Comparison of ENCODE assay signal across 2 cellular contexts in the genomic region with DNA sequence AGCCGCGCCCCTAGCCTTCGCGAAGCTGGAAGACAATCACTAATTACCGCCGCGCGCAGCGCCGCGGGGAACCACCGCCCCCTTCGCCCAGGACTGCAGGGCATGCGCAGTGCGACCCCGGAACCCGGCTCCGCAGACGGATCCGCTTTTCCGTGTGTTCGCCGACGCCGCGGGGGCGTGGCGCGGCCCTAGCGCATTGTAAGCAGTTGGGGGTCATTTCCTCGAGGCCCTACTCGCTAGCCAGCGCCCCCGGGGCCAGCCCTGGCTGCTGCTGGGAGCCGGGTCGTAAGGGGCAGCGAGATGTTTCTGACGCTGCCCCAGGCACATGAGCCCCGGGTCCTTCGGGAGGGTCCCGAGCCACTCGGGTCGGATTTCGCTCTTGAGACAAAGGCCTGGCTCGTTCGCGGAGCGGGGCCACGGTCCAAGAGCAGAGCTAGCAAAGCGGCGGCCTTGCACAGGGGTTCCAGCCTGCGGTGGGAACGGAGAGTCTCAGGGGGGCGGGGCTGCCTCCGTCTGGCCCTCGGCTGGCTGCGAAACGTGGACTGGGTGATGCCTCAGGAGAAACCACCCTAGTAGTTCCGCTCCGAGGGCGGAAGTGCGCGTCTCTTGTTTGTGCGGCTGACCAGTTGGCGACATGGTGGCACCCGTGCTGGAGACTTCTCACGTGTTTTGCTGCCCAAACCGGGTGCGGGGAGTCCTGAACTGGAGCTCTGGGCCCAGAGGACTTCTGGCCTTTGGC.
TF ChIP-seq lines count a peak whose summit lies in the region.

A gene with protein sequence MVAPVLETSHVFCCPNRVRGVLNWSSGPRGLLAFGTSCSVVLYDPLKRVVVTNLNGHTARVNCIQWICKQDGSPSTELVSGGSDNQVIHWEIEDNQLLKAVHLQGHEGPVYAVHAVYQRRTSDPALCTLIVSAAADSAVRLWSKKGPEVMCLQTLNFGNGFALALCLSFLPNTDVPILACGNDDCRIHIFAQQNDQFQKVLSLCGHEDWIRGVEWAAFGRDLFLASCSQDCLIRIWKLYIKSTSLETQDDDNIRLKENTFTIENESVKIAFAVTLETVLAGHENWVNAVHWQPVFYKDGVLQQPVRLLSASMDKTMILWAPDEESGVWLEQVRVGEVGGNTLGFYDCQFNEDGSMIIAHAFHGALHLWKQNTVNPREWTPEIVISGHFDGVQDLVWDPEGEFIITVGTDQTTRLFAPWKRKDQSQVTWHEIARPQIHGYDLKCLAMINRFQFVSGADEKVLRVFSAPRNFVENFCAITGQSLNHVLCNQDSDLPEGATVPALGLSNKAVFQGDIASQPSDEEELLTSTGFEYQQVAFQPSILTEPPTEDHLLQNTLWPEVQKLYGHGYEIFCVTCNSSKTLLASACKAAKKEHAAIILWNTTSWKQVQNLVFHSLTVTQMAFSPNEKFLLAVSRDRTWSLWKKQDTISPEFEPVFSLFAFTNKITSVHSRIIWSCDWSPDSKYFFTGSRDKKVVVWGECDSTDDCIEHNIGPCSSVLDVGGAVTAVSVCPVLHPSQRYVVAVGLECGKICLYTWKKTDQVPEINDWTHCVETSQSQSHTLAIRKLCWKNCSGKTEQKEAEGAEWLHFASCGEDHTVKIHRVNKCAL (plus strand): TSS at position 600 of the 739 bp plus-strand sequence. CDS start 35 bp downstream, at position 635.
A gene with protein sequence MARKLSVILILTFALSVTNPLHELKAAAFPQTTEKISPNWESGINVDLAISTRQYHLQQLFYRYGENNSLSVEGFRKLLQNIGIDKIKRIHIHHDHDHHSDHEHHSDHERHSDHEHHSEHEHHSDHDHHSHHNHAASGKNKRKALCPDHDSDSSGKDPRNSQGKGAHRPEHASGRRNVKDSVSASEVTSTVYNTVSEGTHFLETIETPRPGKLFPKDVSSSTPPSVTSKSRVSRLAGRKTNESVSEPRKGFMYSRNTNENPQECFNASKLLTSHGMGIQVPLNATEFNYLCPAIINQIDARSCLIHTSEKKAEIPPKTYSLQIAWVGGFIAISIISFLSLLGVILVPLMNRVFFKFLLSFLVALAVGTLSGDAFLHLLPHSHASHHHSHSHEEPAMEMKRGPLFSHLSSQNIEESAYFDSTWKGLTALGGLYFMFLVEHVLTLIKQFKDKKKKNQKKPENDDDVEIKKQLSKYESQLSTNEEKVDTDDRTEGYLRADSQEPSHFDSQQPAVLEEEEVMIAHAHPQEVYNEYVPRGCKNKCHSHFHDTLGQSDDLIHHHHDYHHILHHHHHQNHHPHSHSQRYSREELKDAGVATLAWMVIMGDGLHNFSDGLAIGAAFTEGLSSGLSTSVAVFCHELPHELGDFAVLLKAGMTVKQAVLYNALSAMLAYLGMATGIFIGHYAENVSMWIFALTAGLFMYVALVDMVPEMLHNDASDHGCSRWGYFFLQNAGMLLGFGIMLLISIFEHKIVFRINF (minus strand): TSS at position 41 of the 739 bp plus-strand sequence. CDS start 2,333 bp downstream, outside the sequence.

TF ChIP-seq in HEK293, 187 proteins besides CTCF, POLR2A, EP300 and RAD21 (continued from another document and continues in another):
- TF ChIP-seq, protein P1, sequence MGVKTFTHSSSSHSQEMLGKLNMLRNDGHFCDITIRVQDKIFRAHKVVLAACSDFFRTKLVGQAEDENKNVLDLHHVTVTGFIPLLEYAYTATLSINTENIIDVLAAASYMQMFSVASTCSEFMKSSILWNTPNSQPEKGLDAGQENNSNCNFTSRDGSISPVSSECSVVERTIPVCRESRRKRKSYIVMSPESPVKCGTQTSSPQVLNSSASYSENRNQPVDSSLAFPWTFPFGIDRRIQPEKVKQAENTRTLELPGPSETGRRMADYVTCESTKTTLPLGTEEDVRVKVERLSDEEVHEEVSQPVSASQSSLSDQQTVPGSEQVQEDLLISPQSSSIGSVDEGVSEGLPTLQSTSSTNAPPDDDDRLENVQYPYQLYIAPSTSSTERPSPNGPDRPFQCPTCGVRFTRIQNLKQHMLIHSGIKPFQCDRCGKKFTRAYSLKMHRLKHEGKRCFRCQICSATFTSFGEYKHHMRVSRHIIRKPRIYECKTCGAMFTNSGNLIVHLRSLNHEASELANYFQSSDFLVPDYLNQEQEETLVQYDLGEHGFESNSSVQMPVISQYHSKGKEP (tag by site-specific recombination; IDR thresholded peaks at IDR 0.05): no peak
- TF ChIP-seq ZNF354C (tag by site-specific recombination; IDR thresholded peaks at IDR 0.05; ENCODE audit: borderline replicate concordance, low read depth) (no peak), ZNF239 (tag by site-specific recombination; IDR thresholded peaks at IDR 0.05) (0 out of 2 replicates have a peak, but pooled peaks have one; percentile 13), ZEB2 (tag by site-specific recombination; IDR thresholded peaks at IDR 0.05) (peak; percentile 71; the same call in 1 of the 2 replicates), ZNF335 (tag by site-specific recombination; conservative IDR thresholded peaks at IDR 0.05) (peak; percentile 95), IKZF3 (tag by site-specific recombination; IDR thresholded peaks at IDR 0.05) (no peak), ZNF623 (tag by site-specific recombination; IDR thresholded peaks at IDR 0.05) (no peak), RBAK (tag by site-specific recombination; IDR thresholded peaks at IDR 0.05) (no peak), TCF7L2 (IDR thresholded peaks at IDR 0.05; ENCODE audit: borderline replicate concordance, low read depth, low read length) (no peak), ZNF404 (tag by site-specific recombination; IDR thresholded peaks at IDR 0.05) (no peak), HOXC10 (CRISPR knock-in tag; IDR thresholded peaks at IDR 0.05) (no peak; the same call in 1 of the 2 replicates), ZNF112 (tag by site-specific recombination; IDR thresholded peaks at IDR 0.05) (no peak), YY2 (tag by site-specific recombination; IDR thresholded peaks at IDR 0.05) (peak; percentile 81), ZNF2 (tag by site-specific recombination; IDR thresholded peaks at IDR 0.05) (peak; percentile 73; the same call in 1 of the 2 replicates), ZFP69B (tag by site-specific recombination; IDR thresholded peaks at IDR 0.05) (no peak), ZNF701 (tag by site-specific recombination; IDR thresholded peaks at IDR 0.05) (no peak), ZNF426 (tag by site-specific recombination; IDR thresholded peaks at IDR 0.05) (no peak), ZBTB20 (tag by site-specific recombination; IDR thresholded peaks at IDR 0.05) (peak; percentile 87)
- TF ChIP-seq, protein P2, sequence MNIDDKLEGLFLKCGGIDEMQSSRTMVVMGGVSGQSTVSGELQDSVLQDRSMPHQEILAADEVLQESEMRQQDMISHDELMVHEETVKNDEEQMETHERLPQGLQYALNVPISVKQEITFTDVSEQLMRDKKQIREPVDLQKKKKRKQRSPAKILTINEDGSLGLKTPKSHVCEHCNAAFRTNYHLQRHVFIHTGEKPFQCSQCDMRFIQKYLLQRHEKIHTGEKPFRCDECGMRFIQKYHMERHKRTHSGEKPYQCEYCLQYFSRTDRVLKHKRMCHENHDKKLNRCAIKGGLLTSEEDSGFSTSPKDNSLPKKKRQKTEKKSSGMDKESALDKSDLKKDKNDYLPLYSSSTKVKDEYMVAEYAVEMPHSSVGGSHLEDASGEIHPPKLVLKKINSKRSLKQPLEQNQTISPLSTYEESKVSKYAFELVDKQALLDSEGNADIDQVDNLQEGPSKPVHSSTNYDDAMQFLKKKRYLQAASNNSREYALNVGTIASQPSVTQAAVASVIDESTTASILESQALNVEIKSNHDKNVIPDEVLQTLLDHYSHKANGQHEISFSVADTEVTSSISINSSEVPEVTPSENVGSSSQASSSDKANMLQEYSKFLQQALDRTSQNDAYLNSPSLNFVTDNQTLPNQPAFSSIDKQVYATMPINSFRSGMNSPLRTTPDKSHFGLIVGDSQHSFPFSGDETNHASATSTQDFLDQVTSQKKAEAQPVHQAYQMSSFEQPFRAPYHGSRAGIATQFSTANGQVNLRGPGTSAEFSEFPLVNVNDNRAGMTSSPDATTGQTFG (tag by site-specific recombination; IDR thresholded peaks at IDR 0.05; ENCODE audit: borderline replicate concordance): no peak
- TF ChIP-seq, protein P3, sequence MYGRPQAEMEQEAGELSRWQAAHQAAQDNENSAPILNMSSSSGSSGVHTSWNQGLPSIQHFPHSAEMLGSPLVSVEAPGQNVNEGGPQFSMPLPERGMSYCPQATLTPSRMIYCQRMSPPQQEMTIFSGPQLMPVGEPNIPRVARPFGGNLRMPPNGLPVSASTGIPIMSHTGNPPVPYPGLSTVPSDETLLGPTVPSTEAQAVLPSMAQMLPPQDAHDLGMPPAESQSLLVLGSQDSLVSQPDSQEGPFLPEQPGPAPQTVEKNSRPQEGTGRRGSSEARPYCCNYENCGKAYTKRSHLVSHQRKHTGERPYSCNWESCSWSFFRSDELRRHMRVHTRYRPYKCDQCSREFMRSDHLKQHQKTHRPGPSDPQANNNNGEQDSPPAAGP (tag by site-specific recombination; IDR thresholded peaks at IDR 0.05): peak; percentile 43; the same call in 1 of the 2 replicates

TF ChIP-seq in neural cell, 6 proteins besides CTCF, POLR2A, EP300 and RAD21 (continued from another document):
- TF ChIP-seq, protein P4, sequence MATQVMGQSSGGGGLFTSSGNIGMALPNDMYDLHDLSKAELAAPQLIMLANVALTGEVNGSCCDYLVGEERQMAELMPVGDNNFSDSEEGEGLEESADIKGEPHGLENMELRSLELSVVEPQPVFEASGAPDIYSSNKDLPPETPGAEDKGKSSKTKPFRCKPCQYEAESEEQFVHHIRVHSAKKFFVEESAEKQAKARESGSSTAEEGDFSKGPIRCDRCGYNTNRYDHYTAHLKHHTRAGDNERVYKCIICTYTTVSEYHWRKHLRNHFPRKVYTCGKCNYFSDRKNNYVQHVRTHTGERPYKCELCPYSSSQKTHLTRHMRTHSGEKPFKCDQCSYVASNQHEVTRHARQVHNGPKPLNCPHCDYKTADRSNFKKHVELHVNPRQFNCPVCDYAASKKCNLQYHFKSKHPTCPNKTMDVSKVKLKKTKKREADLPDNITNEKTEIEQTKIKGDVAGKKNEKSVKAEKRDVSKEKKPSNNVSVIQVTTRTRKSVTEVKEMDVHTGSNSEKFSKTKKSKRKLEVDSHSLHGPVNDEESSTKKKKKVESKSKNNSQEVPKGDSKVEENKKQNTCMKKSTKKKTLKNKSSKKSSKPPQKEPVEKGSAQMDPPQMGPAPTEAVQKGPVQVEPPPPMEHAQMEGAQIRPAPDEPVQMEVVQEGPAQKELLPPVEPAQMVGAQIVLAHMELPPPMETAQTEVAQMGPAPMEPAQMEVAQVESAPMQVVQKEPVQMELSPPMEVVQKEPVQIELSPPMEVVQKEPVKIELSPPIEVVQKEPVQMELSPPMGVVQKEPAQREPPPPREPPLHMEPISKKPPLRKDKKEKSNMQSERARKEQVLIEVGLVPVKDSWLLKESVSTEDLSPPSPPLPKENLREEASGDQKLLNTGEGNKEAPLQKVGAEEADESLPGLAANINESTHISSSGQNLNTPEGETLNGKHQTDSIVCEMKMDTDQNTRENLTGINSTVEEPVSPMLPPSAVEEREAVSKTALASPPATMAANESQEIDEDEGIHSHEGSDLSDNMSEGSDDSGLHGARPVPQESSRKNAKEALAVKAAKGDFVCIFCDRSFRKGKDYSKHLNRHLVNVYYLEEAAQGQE (IDR thresholded peaks at IDR 0.05; ENCODE audit: borderline replicate concordance): peak; percentile 70
- peak; percentile 23 for TF ChIP-seq SMC3 (conservative IDR thresholded peaks at IDR 0.05; ENCODE audit: poor library complexity)
- peak; percentile 78 for TF ChIP-seq TAF1 (IDR thresholded peaks at IDR 0.05; ENCODE audit: low read depth)
- peak; percentile 83 for TF ChIP-seq POLR2AphosphoS5 (IDR thresholded peaks at IDR 0.05)
- TF ChIP-seq EZH2 (IDR thresholded peaks at IDR 0.05; ENCODE audit: borderline replicate concordance, insufficient read depth, low read length, poor library complexity, severe bottlenecking): no peak
